Comparison of ENCODE assay signal across 19 cellular contexts in the genomic region with DNA sequence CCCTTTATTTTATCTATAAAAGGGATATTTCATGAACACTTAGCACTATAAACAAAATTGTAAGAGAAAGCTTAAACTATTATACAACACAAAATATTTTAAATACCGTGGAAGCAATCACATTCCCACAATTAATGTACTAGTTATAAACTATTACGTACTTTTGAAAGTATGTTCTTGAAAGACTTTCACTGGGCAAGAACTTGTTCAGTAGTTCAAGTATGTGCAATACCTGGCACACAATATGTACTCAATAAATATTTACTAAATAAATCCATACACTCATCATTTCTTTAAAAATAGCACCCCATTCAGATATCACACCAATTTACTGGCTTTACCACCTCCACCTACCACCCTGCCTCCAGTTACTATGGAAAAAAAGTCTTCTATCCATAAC.
"Had no signal": no experiment of that assay in that cellular context is flagged by ENCODE, and none has a peak within 500 bp of the region (broad histone marks: within the 10 kb centered on the region; RNA-seq: fewer than 3 reads in every experiment).

No MANE protein-coding gene starts in this region.

- H3K27ac ChIP-seq: PC-9 had no signal

- DNase-seq: activated CD4-positive, alpha-beta T cell treated with anti-CD3 and anti-CD28 coated beads for 48 hours; activated CD4-positive, alpha-beta T cell treated with anti-CD3 and anti-CD28 coated beads, Interleukin-2, amount 50 U/mL, for 4 hours; activated CD4-positive, CD25-positive, alpha-beta regulatory T cell treated with anti-CD3 and anti-CD28 coated beads, Interleukin-2, amount 50 U/mL, for 72 hours; activated CD8-positive, alpha-beta memory T cell treated with anti-CD3 and anti-CD28 coated beads, Interleukin-2, amount 50 U/mL, for 48 hours; activated CD8-positive, alpha-beta T cell treated with anti-CD3 and anti-CD28 coated beads, Interleukin-2, amount 10 ng/mL, durations not matched to agents 7 days and 5 days; activated effector memory CD4-positive, alpha-beta T cell treated with Interleukin-2 at 50 U/mL for 16 hours; activated naive CD4-positive, alpha-beta T cell; activated T-cell treated with anti-CD3 and anti-CD28 coated beads, Interleukin-2, amount 50 U/mL, for 24 hours; aorta; Kasumi-1; NCI-H146; NCI-H187 treated with DMSO at 0.1 percent for 48 hours; NCI-H2081 treated with DMSO at 0.1 percent for 48 hours; NCI-H446; NCI-H524; PC-9; SIG-M5; T-helper 1 cell had no signal

- H3K4me3 ChIP-seq: PC-9, SK-N-MC had no signal

- H2AFZ ChIP-seq: PC-9 had no signal

- H3K4me2 ChIP-seq: PC-9 had no signal
